Comparison of ENCODE assay signal across 27 cellular contexts in the genomic region with DNA sequence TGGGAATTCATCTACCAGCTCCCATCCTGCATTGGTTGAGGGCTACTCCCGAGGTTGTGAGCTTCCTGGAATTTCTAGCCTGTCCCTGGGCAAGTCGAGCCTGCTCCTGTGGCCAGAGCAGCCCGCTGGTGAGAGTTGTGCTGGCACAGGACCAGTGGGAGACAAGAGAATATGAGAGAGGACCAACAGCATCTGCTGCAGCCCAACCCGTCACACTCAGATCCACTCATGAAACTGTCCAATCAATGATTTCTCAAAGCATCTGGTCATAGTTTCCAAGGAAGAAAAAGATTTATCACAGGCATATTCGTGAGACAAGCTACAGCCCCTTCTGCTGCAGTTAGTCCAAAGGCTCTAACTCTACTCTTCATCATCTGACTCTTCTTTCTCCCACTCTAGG.
"Had no signal": no experiment of that assay in that cellular context is flagged by ENCODE, and none has a peak within 500 bp of the region (broad histone marks: within the 10 kb centered on the region; RNA-seq: fewer than 3 reads in every experiment).

No MANE protein-coding gene starts in this region.

- FAIRE-seq: pancreas had no signal

- H3K36me3 ChIP-seq: cardiac muscle cell, left lung, neutrophil, pancreas, right atrium auricular region, upper lobe of right lung had no signal

- DNase-seq: activated B cell treated with CpG ODN at 0.5 μM for 24 hours; activated CD4-positive, alpha-beta T cell treated with anti-CD3 and anti-CD28 coated beads for 36 hours; activated CD4-positive, alpha-beta T cell treated with anti-CD3 and anti-CD28 coated beads, Interleukin-2, amount 50 U/mL, for 4 hours; activated CD8-positive, alpha-beta memory T cell treated with anti-CD3 and anti-CD28 coated beads, Interleukin-2, amount 50 U/mL, for 48 hours; activated naive CD4-positive, alpha-beta T cell treated with anti-CD3 and anti-CD28 coated beads for 36 hours; activated naive CD8-positive, alpha-beta T cell treated with anti-CD3 and anti-CD28 coated beads, Interleukin-2, amount 50 U/mL, for 24 hours; activated T-cell treated with anti-CD3 and anti-CD28 coated beads, Interleukin-2, amount 50 U/mL, for 4 hours; body of pancreas; dermis blood vessel endothelial cell; effector memory CD4-positive, alpha-beta T cell; foreskin melanocyte; hippocampal formation; kidney glomerular epithelial cell; left lung; pancreas; psoas muscle; stimulated activated CD4-positive, alpha-beta T cell treated with anti-CD3 and anti-CD28 coated beads, Interleukin-12 subunit alpha, Interleukin-12 subunit beta, amount 100 ng/mL, for 4 hours; stimulated activated CD4-positive, alpha-beta T cell treated with anti-CD3 and anti-CD28 coated beads, Interleukin-4, amount 100 ng/mL, for 4 hours; stimulated activated naive CD8-positive, alpha-beta T cell treated with anti-CD3 and anti-CD28 coated beads, Interleukin-15, Interleukin-2, amounts not matched to agents 100 U/mL and 50 U/mL, for 24 hours; upper lobe of right lung had no signal

- H3K27ac ChIP-seq: body of pancreas, cardiac muscle cell, left lung, neutrophil, pancreas, psoas muscle, right atrium auricular region, upper lobe of right lung had no signal

- ATAC-seq: activated CD4-positive, alpha-beta T cell treated with anti-CD3 and anti-CD28 coated beads for 36 hours; activated naive CD8-positive, alpha-beta T cell treated with anti-CD3 and anti-CD28 coated beads, Interleukin-2, amount 50 U/mL, for 24 hours; body of pancreas; left lung; pancreas; psoas muscle; stimulated activated naive CD8-positive, alpha-beta T cell treated with anti-CD3 and anti-CD28 coated beads, Interleukin-15, Interleukin-2, amounts not matched to agents 100 U/mL and 50 U/mL, for 24 hours; upper lobe of right lung had no signal

- H3K4me3 Mint-ChIP-seq: activated B cell treated with CpG ODN at 0.5 μM for 24 hours; activated CD4-positive, alpha-beta T cell treated with anti-CD3 and anti-CD28 coated beads for 36 hours; activated naive CD4-positive, alpha-beta T cell treated with anti-CD3 and anti-CD28 coated beads for 36 hours; activated naive CD8-positive, alpha-beta T cell treated with anti-CD3 and anti-CD28 coated beads, Interleukin-2, amount 50 U/mL, for 24 hours; activated T-cell treated with anti-CD3 and anti-CD28 coated beads, Interleukin-2, amount 50 U/mL, for 4 hours; nephron; T-helper 1 cell treated with Interleukin-12 subunit alpha and Interleukin-12 subunit beta and Interleukin-4 antibody, amounts not matched to agents 30 μg/mL and 1 μg/mL, for 36 hours had no signal

- H3K4me1 ChIP-seq: body of pancreas, left lung, pancreas, psoas muscle, right atrium auricular region, upper lobe of right lung had no signal

- H3K27me3 ChIP-seq: body of pancreas, cardiac muscle cell, left lung, neutrophil, pancreas, right atrium auricular region, upper lobe of right lung had no signal

- H3K4me3 ChIP-seq: body of pancreas, cardiac muscle cell, left lung, lung, pancreas, psoas muscle, right atrium auricular region, upper lobe of right lung had no signal

- H3K27ac Mint-ChIP-seq: activated B cell treated with CpG ODN at 0.5 μM for 24 hours; activated CD4-positive, alpha-beta T cell treated with anti-CD3 and anti-CD28 coated beads for 36 hours; activated naive CD4-positive, alpha-beta T cell treated with anti-CD3 and anti-CD28 coated beads for 36 hours; activated naive CD8-positive, alpha-beta T cell treated with anti-CD3 and anti-CD28 coated beads, Interleukin-2, amount 50 U/mL, for 24 hours; activated T-helper 2 cell treated with anti-CD3 and anti-CD28 coated beads, Interferon-gamma antibody, Interleukin-2, Interleukin-4, amounts not matched to agents 10 μg/mL and 5 μg/mL and 100 μg/mL, durations not matched to agents 14 hours and 24 hours and 36 hours; T-helper 1 cell treated with Interleukin-12 subunit alpha and Interleukin-12 subunit beta and Interleukin-4 antibody, amounts not matched to agents 30 μg/mL and 1 μg/mL, for 36 hours had no signal

- H3K9me3 ChIP-seq: body of pancreas, left lung, neutrophil, pancreas, psoas muscle, right atrium auricular region, upper lobe of right lung had no signal

- H3K9me3 Mint-ChIP-seq: activated B cell treated with CpG ODN at 0.5 μM for 24 hours; activated naive CD4-positive, alpha-beta T cell treated with anti-CD3 and anti-CD28 coated beads for 36 hours; activated naive CD8-positive, alpha-beta T cell treated with anti-CD3 and anti-CD28 coated beads, Interleukin-2, amount 50 U/mL, for 24 hours; activated T-cell treated with anti-CD3 and anti-CD28 coated beads, Interleukin-2, amount 50 U/mL, for 4 hours; activated T-helper 2 cell treated with anti-CD3 and anti-CD28 coated beads, Interferon-gamma antibody, Interleukin-2, Interleukin-4, amounts not matched to agents 10 μg/mL and 5 μg/mL and 100 μg/mL, durations not matched to agents 14 hours and 24 hours and 36 hours; nephron; T-helper 1 cell treated with Interleukin-12 subunit alpha and Interleukin-12 subunit beta and Interleukin-4 antibody, amounts not matched to agents 30 μg/mL and 1 μg/mL, for 36 hours had no signal

- H3K4me1 Mint-ChIP-seq: activated B cell treated with CpG ODN at 0.5 μM for 24 hours; activated naive CD8-positive, alpha-beta T cell treated with anti-CD3 and anti-CD28 coated beads, Interleukin-2, amount 50 U/mL, for 24 hours had no signal
